1 cellular context compared by ENCODE assay signal in genomic region chr7:98133181-98133580, GRCh38.
TF ChIP-seq lines count a peak whose summit lies in the region.

No MANE protein-coding gene starts in this region.

TF ChIP-seq in K562, 482 proteins besides CTCF, POLR2A, EP300 and RAD21 (continued from another document):
- peak; percentile 93; the same call in 1 of the 2 replicates for TF ChIP-seq ESRRA (IDR thresholded peaks at IDR 0.05; ENCODE audit: borderline replicate concordance, low read depth)
- TF ChIP-seq ILF3 (IDR thresholded peaks at IDR 0.05; ENCODE audit: borderline replicate concordance): no peak
- TF ChIP-seq SOX6 (IDR thresholded peaks at IDR 0.05): peak; percentile 69
- no peak for TF ChIP-seq TCF7 (IDR thresholded peaks at IDR 0.05; ENCODE audit: borderline replicate concordance)
- TF ChIP-seq NFIC (IDR thresholded peaks at IDR 0.05): peak; percentile 44
- TF ChIP-seq ADNP (tag; IDR thresholded peaks at IDR 0.05): no peak
- no peak for TF ChIP-seq ZNF778 (CRISPR knock-in tag; IDR thresholded peaks at IDR 0.05)
- TF ChIP-seq TCF3 (CRISPR knock-in tag; IDR thresholded peaks at IDR 0.05): peak; percentile 92
- TF ChIP-seq KAT8 (IDR thresholded peaks at IDR 0.05; ENCODE audit: low read depth): no peak
- TF ChIP-seq HCFC1 (IDR thresholded peaks at IDR 0.05; ENCODE audit: low read depth, low read length): no peak
- TF ChIP-seq CBFA2T2 (conservative IDR thresholded peaks at IDR 0.05): peak; percentile 70
- peak; percentile 53; the same call in 1 of the 2 replicates for TF ChIP-seq ZNF384 (IDR thresholded peaks at IDR 0.05; ENCODE audit: low read depth, low read length)
TF ChIP-seq in K562: peak in this region for 68.
